Comparison of ENCODE assay signal across 8 cellular contexts in the genomic region with DNA sequence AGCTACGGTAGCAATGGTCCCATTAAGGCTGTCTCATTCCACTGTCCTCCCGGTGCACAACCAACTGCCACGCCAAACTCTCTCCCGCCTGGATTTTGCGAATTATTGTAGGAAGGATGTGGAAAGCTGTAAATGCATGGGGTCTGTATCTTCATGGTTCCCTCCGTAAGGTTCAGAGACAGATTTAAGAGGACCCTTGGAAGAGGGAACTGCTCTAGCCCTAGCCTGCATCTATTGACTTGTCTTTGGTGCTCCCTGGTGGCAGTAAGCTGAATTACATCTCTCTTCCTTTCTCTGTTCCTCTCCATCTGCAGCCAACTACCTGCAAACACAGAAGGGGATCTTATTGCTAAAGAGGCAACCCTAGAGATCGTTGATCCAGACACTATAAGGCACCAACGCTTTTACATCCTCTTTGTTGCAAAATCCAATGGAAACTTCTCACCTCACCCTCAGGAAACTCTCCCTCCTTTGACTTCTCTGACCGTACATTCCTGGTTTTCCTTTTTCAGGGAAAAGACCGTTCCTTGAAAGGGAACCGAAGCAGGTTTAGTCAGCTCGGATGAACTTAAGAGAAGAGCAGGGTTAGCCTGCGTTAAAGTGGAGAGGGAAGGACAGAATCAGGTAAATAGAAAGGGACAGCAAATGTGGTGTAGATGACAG. TPM values are rescaled to one million over a fixed set of nuclear protein-coding genes. Genes with fewer than 3 reads are reported as not detected.
DNase-seq lines count a peak whose midpoint lies in the region; ATAC-seq and TF ChIP-seq lines count a peak whose summit lies in the region.

No MANE protein-coding gene starts in this region.

- WGBS in heart left ventricle, 4 donors = 34 to 41% (median 37%) methylated on average over 12 to 13 of the region's 13 CpGs

- peak; percentile 70 for ATAC-seq in GM21528 (IDR thresholded peaks at IDR 0.05; ENCODE audit: low FRiP score, unreplicated experiment)
- ATAC-seq in heart left ventricle = peak in 3 of 4 donors; percentile 71 to 77 (median 74)

- peaks cover 0 to 13% (median 0%) of the 10 kb centered on the region in 12 donors for H3K4me1 ChIP-seq in heart left ventricle

- intact Hi-C loops in heart left ventricle (cut with DNase I) = loop anchor here (1.0 to 10.0 kb wide), 16 partner anchors 149 to 1442 kb away; partner anchors contain the start of gene SPEF2 (in 9 of the 10)

- peak overlapping the region in 1 of 12 donors; percentile 5 for H3K4me3 ChIP-seq in heart left ventricle

- no peak overlapping the region for H3K27ac ChIP-seq in heart left ventricle

- in situ Hi-C loops in SK-MEL-5 (cut with HindIII; ENCODE audit: low pct_unique_long_range_greater_than_20kb, low sequenced_read_pairs) = no loop called here

- no peaks in the 10 kb centered on the region for H3K9me3 ChIP-seq in heart left ventricle

- no peaks in the 10 kb centered on the region for H3K27me3 Mint-ChIP-seq in activated naive CD8-positive, alpha-beta T cell

- peaks cover 0 to 58% (median 15%) of the 10 kb centered on the region in 9 donors for H3K27me3 ChIP-seq in heart left ventricle

- peak overlapping the region; percentile 74 for H3K4me3 Mint-ChIP-seq in activated naive CD8-positive, alpha-beta T cell

- no peaks in the 10 kb centered on the region for H3K9me3 Mint-ChIP-seq in activated naive CD8-positive, alpha-beta T cell (ENCODE audit: low read depth)

- peaks cover 39% of the 10 kb centered on the region for H3K4me1 Mint-ChIP-seq in activated naive CD8-positive, alpha-beta T cell (ENCODE audit: low read depth)

- DNase-seq in DMS153 treated with DMSO at 0.1 percent for 48 hours (lab: John Stamatoyannopoulos, UW; ENCODE audit: unreplicated experiment) (peak; percentile 59), LoVo (ENCODE audit: low spot score) (peak; percentile 60), SK-MEL-5 (ENCODE audit: low read depth, low spot score) (peak; percentile 82), heart left ventricle (peak in 1 of 5 donors; percentile 10), putamen (ENCODE audit: low spot score) (peak; percentile 52), NCI-H1048 (lab: John Stamatoyannopoulos, UW) (no peak)

- no peaks in the 10 kb centered on the region for H3K36me3 ChIP-seq in heart left ventricle

- no peak for TF ChIP-seq POLR2A in heart left ventricle (IDR thresholded peaks at IDR 0.05)

- peak; percentile 71 to 92 (median 81) for TF ChIP-seq CTCF in heart left ventricle (IDR thresholded peaks at IDR 0.05)

- H3K36me3 Mint-ChIP-seq in activated naive CD8-positive, alpha-beta T cell = no peaks in the 10 kb centered on the region

- peak overlapping the region; percentile 74 for H3K27ac Mint-ChIP-seq in activated naive CD8-positive, alpha-beta T cell

RNA-seq across cellular contexts. Expression of gene CAPSL, which starts 11.9 kb away (rescaled TPM):
- total RNA-seq in SK-MEL-5 (2014; rRNA removed; shearing (Covaris generic)) = not detected in 2 replicates
- not detected in 2 replicates for polyA plus RNA-seq in SK-MEL-5 (2015; cell fraction: cytosol; rRNA removed)
- not detected in 2 replicates for polyA plus RNA-seq in SK-MEL-5 (2015; cell fraction: nucleus; rRNA removed)
- total RNA-seq in heart left ventricle = not detected
- polyA plus RNA-seq in heart left ventricle = not detected
